In genomic region chr5:55226027-55226933, GRCh38 we compare ENCODE assay signal across 8 cellular contexts. TPM values are rescaled to one million over a fixed set of nuclear protein-coding genes. Genes with fewer than 3 reads are reported as not detected.
DNase-seq lines count a peak whose midpoint lies in the region; TF ChIP-seq lines count a peak whose summit lies in the region.

No MANE protein-coding gene starts in this region.

- no peak overlapping the region for H3K4ac ChIP-seq in H9 (ENCODE audit: low read depth, low read length)

- H3K79me2 ChIP-seq in H9 (ENCODE audit: insufficient read depth, low read length) (no peaks in the 10 kb centered on the region), MM.1S (ENCODE audit: low read length) (no peaks in the 10 kb centered on the region)

- H2AFZ ChIP-seq in H9 (ENCODE audit: low read length) (no peak overlapping the region), MM.1S (ENCODE audit: low read length) (peak overlapping the region; percentile 94)

- H4K91ac ChIP-seq in H9 (ENCODE audit: insufficient read length, low read depth, low read length), result no peak overlapping the region

- no peak overlapping the region for H2BK120ac ChIP-seq in H9 (ENCODE audit: low read depth, low read length, poor library complexity, severe bottlenecking)

- no peak overlapping the region for H3T11ph ChIP-seq in H9 (ENCODE audit: low read length)

- H3K27me3 Mint-ChIP-seq in H9 (ENCODE audit: low read depth), result peaks cover 98% of the 10 kb centered on the region

- peaks cover 3 to 6% of the 10 kb centered on the region in 2 experiments for H3K9me3 Mint-ChIP-seq in H9

- H3K4me2 ChIP-seq in H9 (ENCODE audit: insufficient read depth, insufficient read length, low read length) (peak overlapping the region; percentile 60), MM.1S (ENCODE audit: low read depth, low read length) (peak overlapping the region; percentile 97)

- H3K9me3 ChIP-seq in H9 (ENCODE audit: control insufficient read depth, low read depth, low read length), result no peaks in the 10 kb centered on the region
- no peaks in the 10 kb centered on the region for H3K9me3 ChIP-seq in MM.1S (replicated peaks; ENCODE audit: insufficient read depth, low read length)
- no peaks in the 10 kb centered on the region for H3K9me3 ChIP-seq in SK-N-MC (ENCODE audit: low read depth, low read length)

- H2AK5ac ChIP-seq in H9 (ENCODE audit: insufficient read length, low read length), result no peak overlapping the region

- H4K20me1 ChIP-seq in H9 (ENCODE audit: control insufficient read depth, insufficient read depth, insufficient read length) (peaks cover 4% of the 10 kb centered on the region), MM.1S (ENCODE audit: insufficient read depth, low read length) (no peaks in the 10 kb centered on the region)

- peaks cover 8% of the 10 kb centered on the region; the same call in 1 of the 2 replicates for H3F3A ChIP-seq in MM.1S (ENCODE audit: insufficient read depth, low read length)

- DNase-seq in GM03348 (ENCODE audit: low spot score) (peak; percentile 58), H9 (peak; percentile 87), MM.1S (peak; percentile 87), SK-N-MC (ENCODE audit: low read depth, low spot score) (peak; percentile 32), astrocyte of the spinal cord (ENCODE audit: low read depth, low spot score) (peak; percentile 24), islet precursor cell (peak; percentile 90), hippocampal formation (lab: John Stamatoyannopoulos, UW) (no peak)
- peak; percentile 66 to 70 for DNase-seq in stimulated activated CD4-positive, alpha-beta T cell treated with anti-CD3 and anti-CD28 coated beads, Interleukin-4, amount 100 ng/mL, for 48 hours (ENCODE audit: low read depth in 2 of 2)

- no peaks in the 10 kb centered on the region for H3K4me1 ChIP-seq in H9 (ENCODE audit: insufficient read depth, low read length)
- H3K4me1 ChIP-seq in MM.1S (ENCODE audit: low read length), result 0 out of 2 replicates have a peak, but pooled peaks cover 4% of the 10 kb centered on the region

- no CpG with 5 or more reads among the region's 54 CpGs for WGBS in H9 (ENCODE audit: extremely low coverage, insufficient read length, low lambda C conversion rate)

- H3K27ac Mint-ChIP-seq in H9, result no peak overlapping the region

- H3K36me3 Mint-ChIP-seq in H9 (ENCODE audit: insufficient read depth in 1 of 3, low read depth in 3 of 3), result no peaks in the 10 kb centered on the region; a peak in 1 of 7 replicates

- H3K23ac ChIP-seq in H9 (ENCODE audit: insufficient read length, low read depth, low read length), result no peak overlapping the region

- peak overlapping the region; percentile 75 for H3K4me3 ChIP-seq in MM.1S (ENCODE audit: low read length)
- H3K4me3 ChIP-seq in SK-N-MC, result peak overlapping the region; percentile 92
- H3K4me3 ChIP-seq in astrocyte of the spinal cord (ENCODE audit: low read depth, low read length), result peak overlapping the region; percentile 5

- TF ChIP-seq CTCF in H9 (conservative IDR thresholded peaks at IDR 0.05) (peak; percentile 93), MM.1S (IDR thresholded peaks at IDR 0.05; ENCODE audit: low read length) (peak; percentile 83), astrocyte of the spinal cord (IDR thresholded peaks at IDR 0.05; ENCODE audit: low read depth, low read length) (peak; percentile 74)

- H3K4me1 Mint-ChIP-seq in H9, result peaks cover 19 to 27% of the 10 kb centered on the region in 2 experiments

- no peak overlapping the region for H2BK5ac ChIP-seq in H9 (ENCODE audit: insufficient read length, low read length)

- H3K79me1 ChIP-seq in H9 (ENCODE audit: insufficient read depth, low read depth, low read length, poor library complexity, severe bottlenecking), result no peaks in the 10 kb centered on the region

- H3K27me3 ChIP-seq in H9 (ENCODE audit: insufficient read depth, low read length) (peaks cover 89% of the 10 kb centered on the region), MM.1S (replicated peaks; ENCODE audit: insufficient read depth, low read length) (peaks cover 31% of the 10 kb centered on the region)

- H2BK20ac ChIP-seq in H9 (ENCODE audit: low read depth, low read length, poor library complexity, severe bottlenecking), result no peak overlapping the region

- H3K27ac ChIP-seq in H9 (ENCODE audit: insufficient read length, low read depth, low read length), result no peak overlapping the region
- H3K27ac ChIP-seq in MM.1S (ENCODE audit: low read length), result peak overlapping the region; percentile 46; the same call in 1 of the 2 replicates
- H3K27ac ChIP-seq in SK-N-MC, result no peak overlapping the region

- H3K18ac ChIP-seq in H9 (ENCODE audit: insufficient read length, low read depth, low read length), result no peak overlapping the region

- H3K14ac ChIP-seq in H9 (ENCODE audit: insufficient read depth, low read length), result no peak overlapping the region

- no peak overlapping the region for H3K56ac ChIP-seq in H9 (ENCODE audit: insufficient read length, low read depth, low read length)

- H2BK15ac ChIP-seq in H9 (ENCODE audit: low read depth, low read length), result no peak overlapping the region

- H4K8ac ChIP-seq in H9 (replicated peaks; ENCODE audit: insufficient read length, low read depth, low read length), result no peak overlapping the region

- peak overlapping the region; percentile 40 to 68 for H3K4me3 Mint-ChIP-seq in H9

- H3K9ac ChIP-seq in H9 (ENCODE audit: extremely low read depth, insufficient read length, low read length), result no peak overlapping the region
- H3K9ac ChIP-seq in MM.1S (ENCODE audit: low read length), result peak overlapping the region; percentile 56
- H3K9ac ChIP-seq in SK-N-MC (ENCODE audit: insufficient read length), result peak overlapping the region; percentile 74

- peaks cover 8% of the 10 kb centered on the region for H3K23me2 ChIP-seq in H9 (ENCODE audit: insufficient read length, low read depth, low read length, poor library complexity, severe bottlenecking)

- no peak overlapping the region for H4K5ac ChIP-seq in H9 (ENCODE audit: insufficient read length, low read depth, low read length)

- in situ Hi-C loops in astrocyte of the spinal cord (cut with HindIII; ENCODE audit: low sequenced_read_pairs), result no loop called here

- H3K9me2 ChIP-seq in MM.1S (replicated peaks; ENCODE audit: insufficient read depth, low read length), result no peaks in the 10 kb centered on the region

- H2BK12ac ChIP-seq in H9 (ENCODE audit: insufficient read length, low read depth, low read length), result no peak overlapping the region

- no peaks in the 10 kb centered on the region for H3K36me3 ChIP-seq in MM.1S (replicated peaks; ENCODE audit: insufficient read depth, low read length)
- H3K36me3 ChIP-seq in SK-N-MC (ENCODE audit: insufficient read depth, low read length), result no peaks in the 10 kb centered on the region; the same call in 1 of the 2 replicates

RNA-seq across cellular contexts. Expression of gene MCIDAS, which starts 0.8 kb away (rescaled TPM):
- total RNA-seq in H9 (2021), result 0.26 and 0.39 TPM in 2 replicates

RNA-seq across cellular contexts. Expression of gene CCNO, which starts 7.1 kb away (rescaled TPM):
- total RNA-seq in H9 (2021), result 0.24 and 0.42 TPM in 2 replicates

RNA-seq across cellular contexts. Expression of gene CDC20B, which starts 53.3 kb away (rescaled TPM):
- 0.18 and 0.26 TPM in 2 replicates for total RNA-seq in H9 (2021)

Comparison
In these comparisons a context has a peak if more than half of its experiments do, and no peak if none do; other contexts are left out.
1. DNase-seq: peak in GM03348 (single experiment), H9 (single experiment), MM.1S (single experiment), SK-N-MC (single experiment), astrocyte of the spinal cord (single experiment), islet precursor cell (single experiment) and stimulated activated CD4-positive, alpha-beta T cell treated with anti-CD3 and anti-CD28 coated beads, Interleukin-4, amount 100 ng/mL, for 48 hours (2 of 2); none in hippocampal formation (0 of 2).
2. H3K4me3 ChIP-seq: peak in every context shown above with its lines; median percentile 92 in SK-N-MC; 75 in MM.1S; 5 in astrocyte of the spinal cord.
3. Peak in every context shown above with its lines, with median percentiles within 50 percentile points of each other: CTCF ChIP-seq.